In genomic region chr22:22045576-22046335, GRCh38 we compare ENCODE assay signal across 30 cellular contexts.
A peak's percentile ranks its signal among the peaks of the same experiment; 100 is the strongest.
DNase-seq lines count a peak whose midpoint lies in the region; ATAC-seq, FAIRE-seq and TF ChIP-seq lines count a peak whose summit lies in the region.
"Had no signal": no experiment of that assay in that cellular context is flagged by ENCODE, and none has a peak within 500 bp of the region (broad histone marks: within the 10 kb centered on the region; RNA-seq: fewer than 3 reads in every experiment).

No MANE protein-coding gene starts in this region.

- H3K4me3 ChIP-seq in BLaER1 (no peak overlapping the region), SU-DHL-6 (ENCODE audit: insufficient read depth, low read length, poor library complexity, severe bottlenecking) (peak overlapping the region; percentile 36), tibial artery (no peak overlapping the region)
- H3K4me3 ChIP-seq: body of pancreas, gastrocnemius medialis, hepatocyte, neural progenitor cell, upper lobe of left lung had no signal

- peaks cover 21% of the 10 kb centered on the region; the same call in 1 of the 2 replicates for H3F3A ChIP-seq in SU-DHL-6 (ENCODE audit: insufficient read depth)

- peaks cover 54% of the 10 kb centered on the region for H3K4me1 ChIP-seq in BLaER1
- no peaks in the 10 kb centered on the region for H3K4me1 ChIP-seq in tibial artery
- H3K4me1 ChIP-seq: body of pancreas, gastrocnemius medialis, neural progenitor cell, upper lobe of left lung had no signal

- H3K9ac ChIP-seq in BLaER1 (peak overlapping the region; percentile 30), SU-DHL-6 (ENCODE audit: low read length) (peak overlapping the region; percentile 94)
- H3K9ac ChIP-seq: neural progenitor cell had no signal

- no peak for DNase-seq in GM12892 (ENCODE audit: insufficient read length)
- peak; percentile 85 for DNase-seq in NCI-H2171 (lab: John Stamatoyannopoulos, UW)
- DNase-seq in dedifferentiated amniotic fluid mesenchymal stem cell (ENCODE audit: extremely low spot score) = no peak
- no peak for DNase-seq in HFFc6
- DNase-seq in tibial artery = no peak
- DNase-seq: activated CD4-positive, alpha-beta T cell treated with anti-CD3 and anti-CD28 coated beads, Interleukin-2, amount 50 U/mL, for 4 hours; activated CD4-positive, CD25-positive, alpha-beta regulatory T cell; activated naive CD4-positive, alpha-beta T cell treated with Interleukin-2 at 50 U/mL for 16 hours; body of pancreas; Calu3; gastrocnemius medialis; left cardiac atrium; mammary epithelial cell; NCI-H1105 treated with DMSO at 0.1 percent for 48 hours; NCI-H226; right cardiac atrium; stimulated activated CD4-positive, alpha-beta T cell treated with anti-CD3 and anti-CD28 coated beads, Interleukin-4, amount 100 ng/mL, for 24 hours; substantia nigra; T-helper 1 cell; upper lobe of left lung had no signal

- peak overlapping the region; percentile 74 for H3K4me2 ChIP-seq in BLaER1
- H3K4me2 ChIP-seq in SU-DHL-6 (ENCODE audit: low read depth, low read length, poor library complexity, severe bottlenecking) = peak overlapping the region; percentile 99
- H3K4me2 ChIP-seq: hepatocyte, neural progenitor cell had no signal

- no peak overlapping the region for H3K27ac Mint-ChIP-seq in HFFc6
- H3K27ac Mint-ChIP-seq: neural progenitor cell; stimulated activated effector memory CD8-positive, alpha-beta T cell treated with anti-CD3 and anti-CD28 coated beads, Interleukin-12 subunit alpha, Interleukin-12 subunit beta, amount 100 ng/mL, for 72 hours had no signal

- no peak overlapping the region for H3K4me3 Mint-ChIP-seq in HFFc6
- H3K4me3 Mint-ChIP-seq: neural progenitor cell; stimulated activated effector memory CD8-positive, alpha-beta T cell treated with anti-CD3 and anti-CD28 coated beads, Interleukin-12 subunit alpha, Interleukin-12 subunit beta, amount 100 ng/mL, for 72 hours had no signal

- peak; percentile 70 for FAIRE-seq in GM12892 (lab: Jason Lieb, UNC)
- FAIRE-seq: endometrium, H1, HepG2 had no signal

- H3K27me3 ChIP-seq in BLaER1 = no peaks in the 10 kb centered on the region
- H3K27me3 ChIP-seq in SU-DHL-6 (ENCODE audit: low read length) = no peaks in the 10 kb centered on the region
- H3K27me3 ChIP-seq in tibial artery = no peaks in the 10 kb centered on the region
- H3K27me3 ChIP-seq: body of pancreas, gastrocnemius medialis, upper lobe of left lung had no signal

- TF ChIP-seq CTCF in SU-DHL-6 (IDR thresholded peaks at IDR 0.05; ENCODE audit: insufficient read depth, low read length, poor library complexity, severe bottlenecking) (no peak), HFFc6 (IDR thresholded peaks at IDR 0.05) (no peak), tibial artery (IDR thresholded peaks at IDR 0.05) (no peak)

- no peak for ATAC-seq in HG02981 (IDR thresholded peaks at IDR 0.05; ENCODE audit: unreplicated experiment)
- ATAC-seq: body of pancreas; gastrocnemius medialis; HepG2; left cardiac atrium; right cardiac atrium; stimulated activated effector memory CD8-positive, alpha-beta T cell treated with anti-CD3 and anti-CD28 coated beads, Interleukin-12 subunit alpha, Interleukin-12 subunit beta, amount 100 ng/mL, for 72 hours had no signal

- H3K79me2 ChIP-seq in SU-DHL-6 (ENCODE audit: insufficient read depth, low read length) = peaks cover 42% of the 10 kb centered on the region
- H3K79me2 ChIP-seq: hepatocyte had no signal

- no peaks in the 10 kb centered on the region for H3K4me1 Mint-ChIP-seq in HFFc6 (ENCODE audit: low read depth)
- H3K4me1 Mint-ChIP-seq: stimulated activated effector memory CD8-positive, alpha-beta T cell treated with anti-CD3 and anti-CD28 coated beads, Interleukin-12 subunit alpha, Interleukin-12 subunit beta, amount 100 ng/mL, for 72 hours had no signal

- no peaks in the 10 kb centered on the region for H3K9me3 Mint-ChIP-seq in HFFc6
- H3K9me3 Mint-ChIP-seq: neural progenitor cell; stimulated activated effector memory CD8-positive, alpha-beta T cell treated with anti-CD3 and anti-CD28 coated beads, Interleukin-12 subunit alpha, Interleukin-12 subunit beta, amount 100 ng/mL, for 72 hours had no signal

- H3K36me3 ChIP-seq in BLaER1 (no peaks in the 10 kb centered on the region), SU-DHL-6 (ENCODE audit: low read length) (no peaks in the 10 kb centered on the region), tibial artery (no peaks in the 10 kb centered on the region)
- H3K36me3 ChIP-seq: gastrocnemius medialis, neural progenitor cell, upper lobe of left lung had no signal

- peaks cover 21% of the 10 kb centered on the region for H3K27me3 Mint-ChIP-seq in HFFc6 (ENCODE audit: insufficient read depth)

- H3K27ac ChIP-seq in BLaER1 (peak overlapping the region; percentile 49; the same call in 1 of the 2 replicates), SU-DHL-6 (ENCODE audit: low read depth, low read length) (peak overlapping the region; percentile 93), tibial artery (no peak overlapping the region)
- H3K27ac ChIP-seq: body of pancreas, C4-2B, gastrocnemius medialis, hepatocyte, neural progenitor cell, upper lobe of left lung had no signal

- no peak for TF ChIP-seq POLR2A in GM12892 (IDR thresholded peaks at IDR 0.05; ENCODE audit: low read depth, low read length)

- no peaks in the 10 kb centered on the region for H3K9me2 ChIP-seq in SU-DHL-6 (replicated peaks; ENCODE audit: insufficient read depth, low read length)

- H4K20me1 ChIP-seq in BLaER1 (no peaks in the 10 kb centered on the region), SU-DHL-6 (ENCODE audit: low read depth, low read length) (no peaks in the 10 kb centered on the region)

- no peaks in the 10 kb centered on the region for H3K36me3 Mint-ChIP-seq in HFFc6 (ENCODE audit: low read depth)
- H3K36me3 Mint-ChIP-seq: neural progenitor cell; stimulated activated effector memory CD8-positive, alpha-beta T cell treated with anti-CD3 and anti-CD28 coated beads, Interleukin-12 subunit alpha, Interleukin-12 subunit beta, amount 100 ng/mL, for 72 hours had no signal

- H2AFZ ChIP-seq in SU-DHL-6 (ENCODE audit: low read depth, low read length, severe bottlenecking) = no peak overlapping the region
- H2AFZ ChIP-seq: hepatocyte, neural progenitor cell had no signal

- no peaks in the 10 kb centered on the region for H3K9me3 ChIP-seq in BLaER1
- H3K9me3 ChIP-seq in SU-DHL-6 (ENCODE audit: insufficient read depth, low read length) = no peaks in the 10 kb centered on the region
- H3K9me3 ChIP-seq in tibial artery = no peaks in the 10 kb centered on the region
- H3K9me3 ChIP-seq: body of pancreas, gastrocnemius medialis, upper lobe of left lung had no signal

- intact Hi-C loops in tibial artery (cut with DNase I; ENCODE audit: low total_unique reads) = no loop called here

Comparison
In these comparisons a context has a peak if more than half of its experiments do, and no peak if none do; other contexts are left out.
1. H3K27ac ChIP-seq: peak in BLaER1 (single experiment) and SU-DHL-6 (single experiment); none in tibial artery (0 of 2).